Comparison of ENCODE assay signal across 22 cellular contexts in genomic region chr19:39736088-39736487, GRCh38. TPM values are rescaled to one million over a fixed set of nuclear protein-coding genes. Genes with fewer than 3 reads are reported as not detected.
DNase-seq lines count a peak whose midpoint lies in the region; ATAC-seq, FAIRE-seq and TF ChIP-seq lines count a peak whose summit lies in the region.
"Had no signal": no experiment of that assay in that cellular context is flagged by ENCODE, and none has a peak within 500 bp of the region (broad histone marks: within the 10 kb centered on the region; RNA-seq: fewer than 3 reads in every experiment).

No MANE protein-coding gene starts in this region.

- DNase-seq in activated CD4-positive, alpha-beta T cell treated with anti-CD3 and anti-CD28 coated beads, Interleukin-2, amount 10 ng/mL, durations not matched to agents 24 days and 14 days = no peak
- no peak for DNase-seq in activated CD4-positive, alpha-beta T cell treated with anti-CD3 and anti-CD28 coated beads, Interleukin-2, amount 10 ng/mL, durations not matched to agents 7 days and 5 days
- DNase-seq in stimulated activated naive CD8-positive, alpha-beta T cell treated with anti-CD3 and anti-CD28 coated beads, Interleukin-15, amount 100 ng/mL, for 72 hours = no peak
- DNase-seq in activated T-helper 2 cell treated with anti-CD3 and anti-CD28 coated beads, Interferon-gamma antibody, Interleukin-2, Interleukin-4, amounts not matched to agents 10 μg/mL and 5 μg/mL and 100 μg/mL, durations not matched to agents 14 hours and 24 hours and 36 hours (ENCODE audit: low spot score) = no peak
- DNase-seq in nucleus accumbens (lab: John Stamatoyannopoulos, UW) = no peak
- DNase-seq in Caco-2 = no peak
- no peak for DNase-seq in RCC 7860 (ENCODE audit: low spot score)
- DNase-seq: CD8-positive, alpha-beta T cell; IMR-90; Kasumi-1; MM.1S; NCI-H1694 treated with DMSO at 0.1 percent for 48 hours; NCI-H2107; NCI-H510A treated with DMSO at 0.1 percent for 48 hours; NCI-H774; PC-9 had no signal

- TF ChIP-seq CTCF in Caco-2 (IDR thresholded peaks at IDR 0.05; ENCODE audit: insufficient read depth in 1 of 2, low read depth in 1 of 2, low read length in 1 of 2, severe bottlenecking in 1 of 2, unreplicated experiment in 1 of 2) = no peak

- intact Hi-C loops in activated CD4-positive, alpha-beta T cell treated with anti-CD3 and anti-CD28 coated beads, Interleukin-2, amount 10 ng/mL, durations not matched to agents 24 days and 14 days (cut with micrococcal nuclease) = loop anchor here (5.0 kb wide), 1 partner anchor 59 kb away; no protein-coding TSS in a partner anchor
- intact Hi-C loops in activated T-helper 2 cell treated with anti-CD3 and anti-CD28 coated beads, Interferon-gamma antibody, Interleukin-2, Interleukin-4, amounts not matched to agents 10 μg/mL and 5 μg/mL and 100 μg/mL, durations not matched to agents 14 hours and 24 hours and 36 hours (cut with micrococcal nuclease) = no loop called here
- intact Hi-C loops in Caco-2 (cut with micrococcal nuclease; ENCODE audit: unreplicated experiment) = no loop called here

- H3K4me1 ChIP-seq in Caco-2 = no peaks in the 10 kb centered on the region

- H3K27me3 Mint-ChIP-seq in activated CD4-positive, alpha-beta T cell treated with anti-CD3 and anti-CD28 coated beads, Interleukin-2, amount 10 ng/mL, durations not matched to agents 24 days and 14 days = no peaks in the 10 kb centered on the region
- H3K27me3 Mint-ChIP-seq in activated CD4-positive, alpha-beta T cell treated with anti-CD3 and anti-CD28 coated beads, Interleukin-2, amount 10 ng/mL, durations not matched to agents 7 days and 5 days = peaks cover under 1% of the 10 kb centered on the region
- peaks cover 21% of the 10 kb centered on the region for H3K27me3 Mint-ChIP-seq in stimulated activated naive CD8-positive, alpha-beta T cell treated with anti-CD3 and anti-CD28 coated beads, Interleukin-15, Interleukin-2, amounts not matched to agents 100 ng/mL and 50 ng/mL, for 24 hours
- H3K27me3 Mint-ChIP-seq in stimulated activated naive CD8-positive, alpha-beta T cell treated with anti-CD3 and anti-CD28 coated beads, Interleukin-15, amount 100 ng/mL, for 72 hours = peaks cover 22% of the 10 kb centered on the region
- H3K27me3 Mint-ChIP-seq in activated T-helper 2 cell treated with anti-CD3 and anti-CD28 coated beads, Interferon-gamma antibody, Interleukin-2, Interleukin-4, amounts not matched to agents 10 μg/mL and 5 μg/mL and 100 μg/mL, durations not matched to agents 14 hours and 24 hours and 36 hours (ENCODE audit: low read depth) = peaks cover 4% of the 10 kb centered on the region
- H3K27me3 Mint-ChIP-seq in Caco-2 (ENCODE audit: insufficient read depth, unreplicated experiment) = peaks cover 9% of the 10 kb centered on the region

- H3K9me3 ChIP-seq in Caco-2 = no peaks in the 10 kb centered on the region
- H3K9me3 ChIP-seq: BLaER1 treated with 17β-estradiol and CSF1 and Interleukin-3, amounts not matched to agents 10 nM and 100 nM had no signal

- H3K27me3 ChIP-seq in Caco-2 (replicated peaks; ENCODE audit: control insufficient read depth, insufficient read depth, low read length) = peaks cover 2% of the 10 kb centered on the region; the same call in 1 of the 2 replicates
- H3K27me3 ChIP-seq: BLaER1 treated with 17β-estradiol and CSF1 and Interleukin-3, amounts not matched to agents 10 nM and 100 nM had no signal

- no peak overlapping the region for H3K4me3 ChIP-seq in Caco-2 (ENCODE audit: low read depth, low read length)
- H3K4me3 ChIP-seq: BLaER1 treated with 17β-estradiol and CSF1 and Interleukin-3, amounts not matched to agents 10 nM and 100 nM; GM23338; PC-9 had no signal

- peaks cover 4% of the 10 kb centered on the region for H3K9me3 Mint-ChIP-seq in activated CD4-positive, alpha-beta T cell treated with anti-CD3 and anti-CD28 coated beads, Interleukin-2, amount 10 ng/mL, durations not matched to agents 24 days and 14 days
- no peaks in the 10 kb centered on the region for H3K9me3 Mint-ChIP-seq in activated CD4-positive, alpha-beta T cell treated with anti-CD3 and anti-CD28 coated beads, Interleukin-2, amount 10 ng/mL, durations not matched to agents 7 days and 5 days
- H3K9me3 Mint-ChIP-seq in stimulated activated naive CD8-positive, alpha-beta T cell treated with anti-CD3 and anti-CD28 coated beads, Interleukin-15, Interleukin-2, amounts not matched to agents 100 ng/mL and 50 ng/mL, for 24 hours = no peaks in the 10 kb centered on the region
- H3K9me3 Mint-ChIP-seq in stimulated activated naive CD8-positive, alpha-beta T cell treated with anti-CD3 and anti-CD28 coated beads, Interleukin-15, amount 100 ng/mL, for 72 hours = peaks cover 0 to 7% of the 10 kb centered on the region in 2 donors
- H3K9me3 Mint-ChIP-seq in activated T-helper 2 cell treated with anti-CD3 and anti-CD28 coated beads, Interferon-gamma antibody, Interleukin-2, Interleukin-4, amounts not matched to agents 10 μg/mL and 5 μg/mL and 100 μg/mL, durations not matched to agents 14 hours and 24 hours and 36 hours = peaks cover 7% of the 10 kb centered on the region
- no peaks in the 10 kb centered on the region for H3K9me3 Mint-ChIP-seq in Caco-2 (ENCODE audit: unreplicated experiment)
- H3K9me3 Mint-ChIP-seq: CD8-positive, alpha-beta T cell; GM23338 had no signal

- H3K4me1 Mint-ChIP-seq in activated CD4-positive, alpha-beta T cell treated with anti-CD3 and anti-CD28 coated beads, Interleukin-2, amount 10 ng/mL, durations not matched to agents 24 days and 14 days = peaks cover 31% of the 10 kb centered on the region
- peaks cover 9% of the 10 kb centered on the region for H3K4me1 Mint-ChIP-seq in activated CD4-positive, alpha-beta T cell treated with anti-CD3 and anti-CD28 coated beads, Interleukin-2, amount 10 ng/mL, durations not matched to agents 7 days and 5 days
- peaks cover 17% of the 10 kb centered on the region for H3K4me1 Mint-ChIP-seq in stimulated activated naive CD8-positive, alpha-beta T cell treated with anti-CD3 and anti-CD28 coated beads, Interleukin-15, Interleukin-2, amounts not matched to agents 100 ng/mL and 50 ng/mL, for 24 hours (ENCODE audit: low read depth)
- H3K4me1 Mint-ChIP-seq in stimulated activated naive CD8-positive, alpha-beta T cell treated with anti-CD3 and anti-CD28 coated beads, Interleukin-15, amount 100 ng/mL, for 72 hours = peaks cover 24% of the 10 kb centered on the region
- H3K4me1 Mint-ChIP-seq in activated T-helper 2 cell treated with anti-CD3 and anti-CD28 coated beads, Interferon-gamma antibody, Interleukin-2, Interleukin-4, amounts not matched to agents 10 μg/mL and 5 μg/mL and 100 μg/mL, durations not matched to agents 14 hours and 24 hours and 36 hours (ENCODE audit: low read depth) = peaks cover 40% of the 10 kb centered on the region
- H3K4me1 Mint-ChIP-seq in Caco-2 (ENCODE audit: low read depth, unreplicated experiment) = no peaks in the 10 kb centered on the region
- H3K4me1 Mint-ChIP-seq: GM23338 had no signal

- no peaks in the 10 kb centered on the region for H3K36me3 Mint-ChIP-seq in activated CD4-positive, alpha-beta T cell treated with anti-CD3 and anti-CD28 coated beads, Interleukin-2, amount 10 ng/mL, durations not matched to agents 24 days and 14 days (ENCODE audit: low read depth)
- no peaks in the 10 kb centered on the region for H3K36me3 Mint-ChIP-seq in activated CD4-positive, alpha-beta T cell treated with anti-CD3 and anti-CD28 coated beads, Interleukin-2, amount 10 ng/mL, durations not matched to agents 7 days and 5 days (ENCODE audit: low read depth)
- H3K36me3 Mint-ChIP-seq in stimulated activated naive CD8-positive, alpha-beta T cell treated with anti-CD3 and anti-CD28 coated beads, Interleukin-15, Interleukin-2, amounts not matched to agents 100 ng/mL and 50 ng/mL, for 24 hours (ENCODE audit: low read depth) = no peaks in the 10 kb centered on the region
- no peaks in the 10 kb centered on the region for H3K36me3 Mint-ChIP-seq in activated T-helper 2 cell treated with anti-CD3 and anti-CD28 coated beads, Interferon-gamma antibody, Interleukin-2, Interleukin-4, amounts not matched to agents 10 μg/mL and 5 μg/mL and 100 μg/mL, durations not matched to agents 14 hours and 24 hours and 36 hours (ENCODE audit: low read depth)
- no peaks in the 10 kb centered on the region for H3K36me3 Mint-ChIP-seq in Caco-2 (ENCODE audit: insufficient read depth, unreplicated experiment)
- H3K36me3 Mint-ChIP-seq: CD8-positive, alpha-beta T cell had no signal

- ATAC-seq in stimulated activated naive CD8-positive, alpha-beta T cell treated with anti-CD3 and anti-CD28 coated beads, Interleukin-15, amount 100 ng/mL, for 72 hours = no peak
- ATAC-seq: CD8-positive, alpha-beta T cell; GM23338; HCT116 had no signal

- CTCF ChIA-PET in activated CD4-positive, alpha-beta T cell treated with anti-CD3 and anti-CD28 coated beads, Interleukin-2, amount 10 ng/mL, durations not matched to agents 7 days and 5 days (lab: Charles Lee) = interaction anchor here (0.6 kb wide), 2 partner anchors 33 to 1912 kb away, joined by 3 to 4 read pairs; no protein-coding TSS in a partner anchor
- CTCF ChIA-PET in Caco-2 (lab: Charles Lee) = no interaction called here

- H3K36me3 ChIP-seq in Caco-2 (ENCODE audit: control insufficient read depth, insufficient read depth, low read length) = no peaks in the 10 kb centered on the region
- H3K36me3 ChIP-seq: BLaER1 treated with 17β-estradiol and CSF1 and Interleukin-3, amounts not matched to agents 10 nM and 100 nM had no signal

- peak overlapping the region; percentile 13 for H3K4me3 Mint-ChIP-seq in activated CD4-positive, alpha-beta T cell treated with anti-CD3 and anti-CD28 coated beads, Interleukin-2, amount 10 ng/mL, durations not matched to agents 24 days and 14 days
- H3K4me3 Mint-ChIP-seq in activated CD4-positive, alpha-beta T cell treated with anti-CD3 and anti-CD28 coated beads, Interleukin-2, amount 10 ng/mL, durations not matched to agents 7 days and 5 days = no peak overlapping the region
- no peak overlapping the region for H3K4me3 Mint-ChIP-seq in stimulated activated naive CD8-positive, alpha-beta T cell treated with anti-CD3 and anti-CD28 coated beads, Interleukin-15, Interleukin-2, amounts not matched to agents 100 ng/mL and 50 ng/mL, for 24 hours
- no peak overlapping the region for H3K4me3 Mint-ChIP-seq in stimulated activated naive CD8-positive, alpha-beta T cell treated with anti-CD3 and anti-CD28 coated beads, Interleukin-15, amount 100 ng/mL, for 72 hours
- H3K4me3 Mint-ChIP-seq in activated T-helper 2 cell treated with anti-CD3 and anti-CD28 coated beads, Interferon-gamma antibody, Interleukin-2, Interleukin-4, amounts not matched to agents 10 μg/mL and 5 μg/mL and 100 μg/mL, durations not matched to agents 14 hours and 24 hours and 36 hours (ENCODE audit: low read depth) = no peak overlapping the region
- no peak overlapping the region for H3K4me3 Mint-ChIP-seq in Caco-2 (ENCODE audit: unreplicated experiment)
- H3K4me3 Mint-ChIP-seq: CD8-positive, alpha-beta T cell; GM23338 had no signal

- peak overlapping the region; percentile 76 for H3K27ac Mint-ChIP-seq in activated CD4-positive, alpha-beta T cell treated with anti-CD3 and anti-CD28 coated beads, Interleukin-2, amount 10 ng/mL, durations not matched to agents 24 days and 14 days
- no peak overlapping the region for H3K27ac Mint-ChIP-seq in activated CD4-positive, alpha-beta T cell treated with anti-CD3 and anti-CD28 coated beads, Interleukin-2, amount 10 ng/mL, durations not matched to agents 7 days and 5 days
- H3K27ac Mint-ChIP-seq in stimulated activated naive CD8-positive, alpha-beta T cell treated with anti-CD3 and anti-CD28 coated beads, Interleukin-15, Interleukin-2, amounts not matched to agents 100 ng/mL and 50 ng/mL, for 24 hours = peak overlapping the region; percentile 24
- peak overlapping the region in 1 of 2 donors; percentile 73 for H3K27ac Mint-ChIP-seq in stimulated activated naive CD8-positive, alpha-beta T cell treated with anti-CD3 and anti-CD28 coated beads, Interleukin-15, amount 100 ng/mL, for 72 hours
- peak overlapping the region; percentile 50 for H3K27ac Mint-ChIP-seq in activated T-helper 2 cell treated with anti-CD3 and anti-CD28 coated beads, Interferon-gamma antibody, Interleukin-2, Interleukin-4, amounts not matched to agents 10 μg/mL and 5 μg/mL and 100 μg/mL, durations not matched to agents 14 hours and 24 hours and 36 hours
- no peak overlapping the region for H3K27ac Mint-ChIP-seq in Caco-2 (ENCODE audit: unreplicated experiment)
- H3K27ac Mint-ChIP-seq: CD8-positive, alpha-beta T cell; GM23338 had no signal

- BruUV-seq in Caco-2 (replicated peaks; lab: Mats Ljungman, UMichigan) = no TSS peak

- POLR2A ChIA-PET in activated CD4-positive, alpha-beta T cell treated with anti-CD3 and anti-CD28 coated beads, Interleukin-2, amount 10 ng/mL, durations not matched to agents 7 days and 5 days (lab: Charles Lee) = no interaction called here
- POLR2A ChIA-PET in Caco-2 (lab: Charles Lee) = no interaction called here

- FAIRE-seq in RCC 7860 (lab: Jason Lieb, UNC) = no peak
- FAIRE-seq: HTR-8/SVneo had no signal

RNA-seq across cellular contexts. Expression of gene CLC, which starts 1.7 kb away (rescaled TPM):
- 1.7 and 2.1 TPM in 2 replicates for total RNA-seq in activated CD4-positive, alpha-beta T cell treated with anti-CD3 and anti-CD28 coated beads, Interleukin-2, amount 10 ng/mL, durations not matched to agents 24 days and 14 days
- not detected for total RNA-seq in activated CD4-positive, alpha-beta T cell treated with anti-CD3 and anti-CD28 coated beads, Interleukin-2, amount 10 ng/mL, durations not matched to agents 7 days and 5 days
- 0.30 TPM in 1 of 2 replicates, not detected in the other for total RNA-seq in activated T-helper 2 cell treated with anti-CD3 and anti-CD28 coated beads, Interferon-gamma antibody, Interleukin-2, Interleukin-4, amounts not matched to agents 10 μg/mL and 5 μg/mL and 100 μg/mL, durations not matched to agents 14 hours and 24 hours and 36 hours
- total RNA-seq in Caco-2 (2022) = not detected in 2 replicates
- total RNA-seq: A673; CD8-positive, alpha-beta T cell; GM23338; IMR-90; PC-9 had no signal

RNA-seq across cellular contexts. Expression of gene LGALS14, which starts 31.8 kb away (rescaled TPM):
- total RNA-seq in activated CD4-positive, alpha-beta T cell treated with anti-CD3 and anti-CD28 coated beads, Interleukin-2, amount 10 ng/mL, durations not matched to agents 24 days and 14 days = not detected in 2 replicates
- total RNA-seq in activated CD4-positive, alpha-beta T cell treated with anti-CD3 and anti-CD28 coated beads, Interleukin-2, amount 10 ng/mL, durations not matched to agents 7 days and 5 days = not detected
- total RNA-seq in activated T-helper 2 cell treated with anti-CD3 and anti-CD28 coated beads, Interferon-gamma antibody, Interleukin-2, Interleukin-4, amounts not matched to agents 10 μg/mL and 5 μg/mL and 100 μg/mL, durations not matched to agents 14 hours and 24 hours and 36 hours = not detected in 2 replicates
- total RNA-seq in Caco-2 (2022) = 1.2 and 2.4 TPM in 2 replicates
- total RNA-seq: A673; CD8-positive, alpha-beta T cell; GM23338; IMR-90; PC-9 had no signal

RNA-seq across cellular contexts. Expression of gene LEUTX, which starts 42.6 kb away (rescaled TPM):
- total RNA-seq in activated CD4-positive, alpha-beta T cell treated with anti-CD3 and anti-CD28 coated beads, Interleukin-2, amount 10 ng/mL, durations not matched to agents 24 days and 14 days = not detected in 2 replicates
- total RNA-seq in activated CD4-positive, alpha-beta T cell treated with anti-CD3 and anti-CD28 coated beads, Interleukin-2, amount 10 ng/mL, durations not matched to agents 7 days and 5 days = not detected
- not detected in 2 replicates for total RNA-seq in activated T-helper 2 cell treated with anti-CD3 and anti-CD28 coated beads, Interferon-gamma antibody, Interleukin-2, Interleukin-4, amounts not matched to agents 10 μg/mL and 5 μg/mL and 100 μg/mL, durations not matched to agents 14 hours and 24 hours and 36 hours
- not detected in 2 replicates for total RNA-seq in Caco-2 (2022)
- total RNA-seq: A673; CD8-positive, alpha-beta T cell; GM23338; IMR-90; PC-9 had no signal

Comparison
In these comparisons a context has a peak if more than half of its experiments do, and no peak if none do; other contexts are left out.
1. H3K27ac Mint-ChIP-seq: peak in activated CD4-positive, alpha-beta T cell treated with anti-CD3 and anti-CD28 coated beads, Interleukin-2, amount 10 ng/mL, durations not matched to agents 24 days and 14 days (single experiment), stimulated activated naive CD8-positive, alpha-beta T cell treated with anti-CD3 and anti-CD28 coated beads, Interleukin-15, Interleukin-2, amounts not matched to agents 100 ng/mL and 50 ng/mL, for 24 hours (single experiment) and activated T-helper 2 cell treated with anti-CD3 and anti-CD28 coated beads, Interferon-gamma antibody, Interleukin-2, Interleukin-4, amounts not matched to agents 10 μg/mL and 5 μg/mL and 100 μg/mL, durations not matched to agents 14 hours and 24 hours and 36 hours (single experiment); none in activated CD4-positive, alpha-beta T cell treated with anti-CD3 and anti-CD28 coated beads, Interleukin-2, amount 10 ng/mL, durations not matched to agents 7 days and 5 days (single experiment) and Caco-2 (single experiment).